1 cellular context compared by ENCODE assay signal in the genomic region with DNA sequence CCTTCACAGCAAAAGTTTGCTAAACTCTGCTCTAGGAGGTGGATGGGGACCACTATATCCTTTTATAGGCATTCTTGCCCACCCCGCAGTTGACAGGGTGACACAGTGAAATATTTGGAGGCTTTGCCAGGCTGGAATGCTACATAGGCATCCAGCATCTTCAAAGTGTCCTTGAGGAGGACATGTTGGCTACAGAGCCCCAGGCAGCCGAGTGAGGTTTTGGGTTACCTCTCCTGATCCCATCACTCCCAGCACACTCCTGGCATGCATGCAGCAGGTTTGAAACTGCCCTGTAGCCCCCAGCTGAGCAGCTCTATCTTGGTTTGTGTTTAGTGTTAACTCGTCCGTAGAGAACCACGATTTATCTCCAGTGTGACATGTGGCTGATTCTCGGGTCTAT.
A peak's percentile ranks its signal among the peaks of the same experiment; 100 is the strongest.
TF ChIP-seq lines count a peak whose summit lies in the region.

No MANE protein-coding gene starts in this region.

TF ChIP-seq in HEK293, 187 proteins besides CTCF, POLR2A, EP300 and RAD21 (continued from another document):
- TF ChIP-seq ZNF169 (tag by site-specific recombination; IDR thresholded peaks at IDR 0.05) (no peak), PRDM1 (tag by site-specific recombination; IDR thresholded peaks at IDR 0.05) (no peak), HOXD13 (CRISPR knock-in tag; IDR thresholded peaks at IDR 0.05; ENCODE audit: borderline replicate concordance) (no peak), ZNF777 (tag by site-specific recombination; IDR thresholded peaks at IDR 0.05; ENCODE audit: borderline replicate concordance) (no peak), ZNF624 (tag by site-specific recombination; IDR thresholded peaks at IDR 0.05) (no peak), MZF1 (tag by site-specific recombination; IDR thresholded peaks at IDR 0.05; ENCODE audit: borderline replicate concordance) (no peak), ZNF202 (tag by site-specific recombination; IDR thresholded peaks at IDR 0.05; ENCODE audit: borderline replicate concordance) (no peak), ZNF214 (tag by site-specific recombination; IDR thresholded peaks at IDR 0.05; ENCODE audit: borderline replicate concordance) (no peak), ZNF555 (tag by site-specific recombination; conservative IDR thresholded peaks at IDR 0.05) (no peak), REPIN1 (tag by site-specific recombination; IDR thresholded peaks at IDR 0.05; ENCODE audit: low read depth) (no peak)
- TF ChIP-seq, protein P1, sequence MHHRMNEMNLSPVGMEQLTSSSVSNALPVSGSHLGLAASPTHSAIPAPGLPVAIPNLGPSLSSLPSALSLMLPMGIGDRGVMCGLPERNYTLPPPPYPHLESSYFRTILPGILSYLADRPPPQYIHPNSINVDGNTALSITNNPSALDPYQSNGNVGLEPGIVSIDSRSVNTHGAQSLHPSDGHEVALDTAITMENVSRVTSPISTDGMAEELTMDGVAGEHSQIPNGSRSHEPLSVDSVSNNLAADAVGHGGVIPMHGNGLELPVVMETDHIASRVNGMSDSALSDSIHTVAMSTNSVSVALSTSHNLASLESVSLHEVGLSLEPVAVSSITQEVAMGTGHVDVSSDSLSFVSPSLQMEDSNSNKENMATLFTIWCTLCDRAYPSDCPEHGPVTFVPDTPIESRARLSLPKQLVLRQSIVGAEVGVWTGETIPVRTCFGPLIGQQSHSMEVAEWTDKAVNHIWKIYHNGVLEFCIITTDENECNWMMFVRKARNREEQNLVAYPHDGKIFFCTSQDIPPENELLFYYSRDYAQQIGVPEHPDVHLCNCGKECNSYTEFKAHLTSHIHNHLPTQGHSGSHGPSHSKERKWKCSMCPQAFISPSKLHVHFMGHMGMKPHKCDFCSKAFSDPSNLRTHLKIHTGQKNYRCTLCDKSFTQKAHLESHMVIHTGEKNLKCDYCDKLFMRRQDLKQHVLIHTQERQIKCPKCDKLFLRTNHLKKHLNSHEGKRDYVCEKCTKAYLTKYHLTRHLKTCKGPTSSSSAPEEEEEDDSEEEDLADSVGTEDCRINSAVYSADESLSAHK (tag by site-specific recombination; IDR thresholded peaks at IDR 0.05): peak; percentile 55; the same call in 1 of the 2 replicates
- TF ChIP-seq, protein P2, sequence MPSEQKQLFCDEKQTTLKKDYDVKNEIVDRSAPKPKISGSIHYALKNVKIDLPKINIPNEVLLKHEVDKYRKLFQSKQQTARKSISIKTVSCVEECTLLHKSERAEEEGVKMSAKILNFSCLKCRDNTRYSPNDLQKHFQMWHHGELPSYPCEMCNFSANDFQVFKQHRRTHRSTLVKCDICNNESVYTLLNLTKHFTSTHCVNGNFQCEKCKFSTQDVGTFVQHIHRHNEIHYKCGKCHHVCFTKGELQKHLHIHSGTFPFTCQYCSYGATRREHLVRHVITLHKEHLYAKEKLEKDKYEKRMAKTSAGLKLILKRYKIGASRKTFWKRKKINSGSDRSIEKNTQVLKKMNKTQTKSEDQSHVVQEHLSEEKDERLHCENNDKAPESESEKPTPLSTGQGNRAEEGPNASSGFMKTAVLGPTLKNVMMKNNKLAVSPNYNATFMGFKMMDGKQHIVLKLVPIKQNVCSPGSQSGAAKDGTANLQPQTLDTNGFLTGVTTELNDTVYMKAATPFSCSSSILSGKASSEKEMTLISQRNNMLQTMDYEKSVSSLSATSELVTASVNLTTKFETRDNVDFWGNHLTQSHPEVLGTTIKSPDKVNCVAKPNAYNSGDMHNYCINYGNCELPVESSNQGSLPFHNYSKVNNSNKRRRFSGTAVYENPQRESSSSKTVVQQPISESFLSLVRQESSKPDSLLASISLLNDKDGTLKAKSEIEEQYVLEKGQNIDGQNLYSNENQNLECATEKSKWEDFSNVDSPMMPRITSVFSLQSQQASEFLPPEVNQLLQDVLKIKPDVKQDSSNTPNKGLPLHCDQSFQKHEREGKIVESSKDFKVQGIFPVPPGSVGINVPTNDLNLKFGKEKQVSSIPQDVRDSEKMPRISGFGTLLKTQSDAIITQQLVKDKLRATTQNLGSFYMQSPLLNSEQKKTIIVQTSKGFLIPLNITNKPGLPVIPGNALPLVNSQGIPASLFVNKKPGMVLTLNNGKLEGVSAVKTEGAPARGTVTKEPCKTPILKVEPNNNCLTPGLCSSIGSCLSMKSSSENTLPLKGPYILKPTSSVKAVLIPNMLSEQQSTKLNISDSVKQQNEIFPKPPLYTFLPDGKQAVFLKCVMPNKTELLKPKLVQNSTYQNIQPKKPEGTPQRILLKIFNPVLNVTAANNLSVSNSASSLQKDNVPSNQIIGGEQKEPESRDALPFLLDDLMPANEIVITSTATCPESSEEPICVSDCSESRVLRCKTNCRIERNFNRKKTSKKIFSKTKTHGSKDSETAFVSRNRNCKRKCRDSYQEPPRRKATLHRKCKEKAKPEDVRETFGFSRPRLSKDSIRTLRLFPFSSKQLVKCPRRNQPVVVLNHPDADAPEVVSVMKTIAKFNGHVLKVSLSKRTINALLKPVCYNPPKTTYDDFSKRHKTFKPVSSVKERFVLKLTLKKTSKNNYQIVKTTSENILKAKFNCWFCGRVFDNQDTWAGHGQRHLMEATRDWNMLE (tag by site-specific recombination; conservative IDR thresholded peaks at IDR 0.05; ENCODE audit: low read depth): no peak
